In genomic region chr4:7968262-7968896, GRCh38 we compare ENCODE assay signal across 14 cellular contexts. TPM values are rescaled to one million over a fixed set of nuclear protein-coding genes. Genes with fewer than 3 reads are reported as not detected.
DNase-seq lines count a peak whose midpoint lies in the region; FAIRE-seq and TF ChIP-seq lines count a peak whose summit lies in the region.
"Had no signal": no experiment of that assay in that cellular context is flagged by ENCODE, and none has a peak within 500 bp of the region (broad histone marks: within the 10 kb centered on the region; RNA-seq: fewer than 3 reads in every experiment).

No MANE protein-coding gene starts in this region.

- H3K27me3 ChIP-seq in left ventricle myocardium inferior (ENCODE audit: low read depth): no peaks in the 10 kb centered on the region
- no peaks in the 10 kb centered on the region for H3K27me3 ChIP-seq in right atrium auricular region
- no peaks in the 10 kb centered on the region for H3K27me3 ChIP-seq in bronchial epithelial cell (ENCODE audit: control insufficient read depth, insufficient read depth, low read length)
- H3K27me3 ChIP-seq in muscle layer of duodenum (ENCODE audit: low read depth, low read length): no peaks in the 10 kb centered on the region
- no peaks in the 10 kb centered on the region for H3K27me3 ChIP-seq in uterus
- no peaks in the 10 kb centered on the region for H3K27me3 ChIP-seq in MG63

- H3K27ac ChIP-seq in left ventricle myocardium inferior (replicated peaks) (peak overlapping the region; percentile 56), right atrium auricular region (peak overlapping the region in 1 of 2 donors; percentile 72), muscle layer of duodenum (ENCODE audit: low read length) (peak overlapping the region; percentile 32), uterus (peak overlapping the region; percentile 69 to 78)
- H3K27ac ChIP-seq: C4-2B had no signal

- H3K9me3 ChIP-seq in left ventricle myocardium inferior (replicated peaks): no peaks in the 10 kb centered on the region
- H3K9me3 ChIP-seq in right atrium auricular region: no peaks in the 10 kb centered on the region
- no peaks in the 10 kb centered on the region for H3K9me3 ChIP-seq in muscle layer of duodenum (ENCODE audit: control insufficient read depth in 1 of 2, low read length in 2 of 2)
- H3K9me3 ChIP-seq in uterus: no peaks in the 10 kb centered on the region
- no peaks in the 10 kb centered on the region for H3K9me3 ChIP-seq in MG63

- no peak for DNase-seq in left ventricle myocardium inferior
- DNase-seq in right atrium auricular region (ENCODE audit: low spot score): no peak
- DNase-seq in bronchial epithelial cell (ENCODE audit: low read depth): no peak
- DNase-seq in uterus: peak in 1 of 2 donors; percentile 43
- DNase-seq in occipital lobe (lab: John Stamatoyannopoulos, UW): no peak
- DNase-seq in MG63: no peak
- DNase-seq in GM20000 (ENCODE audit: low spot score): no peak
- DNase-seq: activated B cell treated with CpG ODN at 0.5 μM for 24 hours, foreskin melanocyte, mammary epithelial cell, NCI-H446, SHP77 had no signal

- peak; percentile 23 for FAIRE-seq in bronchial epithelial cell (lab: Jason Lieb, UNC)

- H3K4me1 ChIP-seq in left ventricle myocardium inferior: peaks cover 65% of the 10 kb centered on the region
- H3K4me1 ChIP-seq in right atrium auricular region: peaks cover 0 to 58% of the 10 kb centered on the region in 2 donors
- peaks cover 17 to 30% of the 10 kb centered on the region in 2 donors for H3K4me1 ChIP-seq in muscle layer of duodenum (ENCODE audit: control insufficient read depth in 1 of 2, insufficient read depth in 2 of 2, low read length in 2 of 2)
- H3K4me1 ChIP-seq in uterus: peaks cover 0 to 4% of the 10 kb centered on the region in 2 donors

- H3K36me3 ChIP-seq in left ventricle myocardium inferior (no peaks in the 10 kb centered on the region), right atrium auricular region (no peaks in the 10 kb centered on the region), bronchial epithelial cell (ENCODE audit: control insufficient read depth, insufficient read depth, low read length) (no peaks in the 10 kb centered on the region), muscle layer of duodenum (ENCODE audit: control insufficient read depth in 1 of 2, insufficient read depth in 2 of 2, low read length in 2 of 2) (no peaks in the 10 kb centered on the region), uterus (no peaks in the 10 kb centered on the region), MG63 (no peaks in the 10 kb centered on the region)

- TF ChIP-seq CTCF in left ventricle myocardium inferior (IDR thresholded peaks at IDR 0.05; ENCODE audit: borderline replicate concordance): no peak
- TF ChIP-seq CTCF in right atrium auricular region (IDR thresholded peaks at IDR 0.05): no peak
- no peak for TF ChIP-seq CTCF in bronchial epithelial cell (IDR thresholded peaks at IDR 0.05; ENCODE audit: insufficient read depth, low read length, severe bottlenecking)
- no peak for TF ChIP-seq CTCF in uterus (IDR thresholded peaks at IDR 0.05)
- no peak for TF ChIP-seq CTCF in GM20000 (IDR thresholded peaks at IDR 0.05; ENCODE audit: extremely low read depth, missing control alignments)

- H3K4me3 ChIP-seq in left ventricle myocardium inferior: no peak overlapping the region
- no peak overlapping the region for H3K4me3 ChIP-seq in right atrium auricular region
- H3K4me3 ChIP-seq in bronchial epithelial cell (ENCODE audit: low read depth, low read length): no peak overlapping the region
- no peak overlapping the region for H3K4me3 ChIP-seq in muscle layer of duodenum (ENCODE audit: low read depth in 1 of 2, low read length in 2 of 2)
- no peak overlapping the region for H3K4me3 ChIP-seq in uterus
- H3K4me3 ChIP-seq in MG63: no peak overlapping the region

- intact Hi-C loops in left ventricle myocardium inferior (cut with micrococcal nuclease) (no loop called here), uterus (cut with DNase I; ENCODE audit: low total_unique reads) (no loop called here)

- no peak for TF ChIP-seq POLR2A in uterus (IDR thresholded peaks at IDR 0.05)

RNA-seq across cellular contexts. Expression of gene AFAP1, which starts 28.7 kb away (rescaled TPM):
- total RNA-seq in left ventricle myocardium inferior: 6.8 TPM
- total RNA-seq in right atrium auricular region: 10 to 100 TPM; 16.2 to 27.2 TPM
- total RNA-seq in bronchial epithelial cell: 6.8 and 16.1 TPM in 2 replicates
- total RNA-seq in uterus: 10 to 100 TPM in 2 of 4 donors, 1 to 10 TPM in 2; 8.2 to 55.0 (median 28.9) TPM
- total RNA-seq in occipital lobe: 62.2 TPM
- 25.3 and 30.0 TPM in 2 replicates for total RNA-seq in MG63 (2014; rRNA removed; shearing (Covaris generic); ENCODE audit: low replicate concordance)
